8 cellular contexts compared by ENCODE assay signal in genomic region chr18:2641638-2642037, GRCh38. TPM values are rescaled to one million over a fixed set of nuclear protein-coding genes. Genes with fewer than 3 reads are reported as not detected.
DNase-seq lines count a peak whose midpoint lies in the region; ATAC-seq and TF ChIP-seq lines count a peak whose summit lies in the region.

No MANE protein-coding gene starts in this region.

- no peaks in the 10 kb centered on the region; the same call in 1 of the 2 replicates for H3K27me3 ChIP-seq in HAP-1 (ENCODE audit: low read depth)

- H3K4me1 Mint-ChIP-seq in central memory CD8-positive, alpha-beta T cell, result peaks cover 46% of the 10 kb centered on the region

- no peaks in the 10 kb centered on the region for H3K27me3 Mint-ChIP-seq in central memory CD8-positive, alpha-beta T cell

- peak; percentile 37 for DNase-seq in Jurkat, Clone E6-1 (ENCODE audit: low read depth, low spot score)
- DNase-seq in central memory CD8-positive, alpha-beta T cell (ENCODE audit: low spot score in 2 of 2), result no peak
- DNase-seq in stimulated activated naive CD8-positive, alpha-beta T cell treated with anti-CD3 and anti-CD28 coated beads, Interleukin-15, Interleukin-2, amounts not matched to agents 100 U/mL and 50 U/mL, for 24 hours, result no peak
- DNase-seq in SW 1271 (lab: John Stamatoyannopoulos, UW), result no peak
- no peak for DNase-seq in cerebellar nuclear complex (lab: John Stamatoyannopoulos, UW)
- DNase-seq in HAP-1 (ENCODE audit: low spot score in 2 of 2), result no peak

- H3K27ac Mint-ChIP-seq in central memory CD8-positive, alpha-beta T cell (ENCODE audit: low read depth), result peak overlapping the region; percentile 98

- no peak overlapping the region for H3K4me3 ChIP-seq in Jurkat, Clone E6-1 (ENCODE audit: low read length)
- no peak overlapping the region for H3K4me3 ChIP-seq in HAP-1

- peak overlapping the region; percentile 73 for H3K4me3 Mint-ChIP-seq in central memory CD8-positive, alpha-beta T cell

- peaks cover 8% of the 10 kb centered on the region for H3K36me3 Mint-ChIP-seq in central memory CD8-positive, alpha-beta T cell (ENCODE audit: insufficient read depth)

- no peak for TF ChIP-seq POLR2A in GM18505 (IDR thresholded peaks at IDR 0.05; ENCODE audit: borderline replicate concordance, extremely low read depth, insufficient read depth, insufficient read length)

- in situ Hi-C loops in HAP-1 (cut with MboI; ENCODE audit: low sequenced_read_pairs), result no loop called here

- no peaks in the 10 kb centered on the region for H3K4me1 ChIP-seq in HAP-1

- H3K36me3 ChIP-seq in HAP-1 (replicated peaks), result no peaks in the 10 kb centered on the region

- no peaks in the 10 kb centered on the region for H3K9me3 Mint-ChIP-seq in central memory CD8-positive, alpha-beta T cell

- ATAC-seq in GM18505 (IDR thresholded peaks at IDR 0.05; ENCODE audit: unreplicated experiment), result peak; percentile 76
- ATAC-seq in GM21526 (IDR thresholded peaks at IDR 0.05; ENCODE audit: low FRiP score, unreplicated experiment), result peak; percentile 62
- ATAC-seq in central memory CD8-positive, alpha-beta T cell (replicated peaks; ENCODE audit: extremely low read depth, poor library complexity, severe bottlenecking), result no peak
- peak; percentile 63 for ATAC-seq in stimulated activated naive CD8-positive, alpha-beta T cell treated with anti-CD3 and anti-CD28 coated beads, Interleukin-15, Interleukin-2, amounts not matched to agents 100 U/mL and 50 U/mL, for 24 hours

- H3K9me3 ChIP-seq in HAP-1, result no peaks in the 10 kb centered on the region

RNA-seq across cellular contexts. Expression of gene SMCHD1, which starts 13.9 kb away (rescaled TPM):
- 41.8 TPM for polyA plus RNA-seq in Jurkat, Clone E6-1 (2012; ENCODE audit: insufficient read depth, insufficient read length)
